8 cellular contexts compared by ENCODE assay signal in genomic region chr12:132523576-132524331, GRCh38. TPM values are rescaled to one million over a fixed set of nuclear protein-coding genes. Genes with fewer than 3 reads are reported as not detected.
DNase-seq lines count a peak whose midpoint lies in the region; ATAC-seq and TF ChIP-seq lines count a peak whose summit lies in the region.

No MANE protein-coding gene starts in this region.

- H3K36me3 ChIP-seq in SK-N-SH (replicated peaks in 1 of 2; ENCODE audit: control insufficient read depth in 1 of 2, insufficient read depth in 2 of 2, low read length in 1 of 2) = peaks cover 0 to 2% of the 10 kb centered on the region in 2 experiments
- H3K36me3 ChIP-seq in prostate gland = no peaks in the 10 kb centered on the region

- DNase-seq in NCI-H2081 (lab: John Stamatoyannopoulos, UW) (peak; percentile 13 to 15), NCI-H2081 treated with DMSO at 0.1 percent for 48 hours (lab: John Stamatoyannopoulos, UW) (no peak), HT1080 (ENCODE audit: low read depth) (peak; percentile 55), SK-N-SH (peak; percentile 93), head of caudate nucleus (peak; percentile 50 to 95 (median 84)), prostate gland (ENCODE audit: low spot score) (peak; percentile 58)
- peak; percentile 84 for DNase-seq in activated naive CD4-positive, alpha-beta T cell treated with anti-CD3 and anti-CD28 coated beads, Interleukin-2, amount 10 ng/mL, durations not matched to agents 7 days and 5 days

- 51% methylated on average over 11 of the region's 28 CpGs for WGBS in SK-N-SH (ENCODE audit: low lambda C conversion rate)
- 44% methylated on average over 20 of the region's 28 CpGs for whole genome bisulfite sequencing in prostate gland

- TF ChIP-seq POLR2A in prostate gland (IDR thresholded peaks at IDR 0.05) = no peak

- CTCF ChIA-PET in SK-N-SH (lab: Yijun Ruan, JAX) = interaction anchor here (0.6 to 12.4 kb wide), 31 partner anchors 8 to 370 kb away, joined by 3 to 149 read pairs (median 4); no protein-coding TSS in a partner anchor
- CTCF ChIA-PET in activated naive CD4-positive, alpha-beta T cell treated with anti-CD3 and anti-CD28 coated beads, Interleukin-2, amount 10 ng/mL, durations not matched to agents 7 days and 5 days (lab: Charles Lee) = interaction anchor here (0.6 to 5.8 kb wide), 12 partner anchors 9 to 349 kb away, joined by 3 to 77 read pairs (median 3); no protein-coding TSS in a partner anchor

- H3K27ac Mint-ChIP-seq in activated naive CD4-positive, alpha-beta T cell treated with anti-CD3 and anti-CD28 coated beads, Interleukin-2, amount 10 ng/mL, durations not matched to agents 7 days and 5 days = peak overlapping the region; percentile 21

- H3K9me3 Mint-ChIP-seq in activated naive CD4-positive, alpha-beta T cell treated with anti-CD3 and anti-CD28 coated beads, Interleukin-2, amount 10 ng/mL, durations not matched to agents 7 days and 5 days = peaks cover 7% of the 10 kb centered on the region

- H3K36me3 Mint-ChIP-seq in activated naive CD4-positive, alpha-beta T cell treated with anti-CD3 and anti-CD28 coated beads, Interleukin-2, amount 10 ng/mL, durations not matched to agents 7 days and 5 days = peaks cover 10% of the 10 kb centered on the region

- 0 out of 2 replicates have a peak, but pooled peaks cover 6% of the 10 kb centered on the region for H3K79me2 ChIP-seq in SK-N-SH (ENCODE audit: insufficient read depth)

- H3K4me1 ChIP-seq in SK-N-SH (ENCODE audit: control insufficient read depth in 1 of 2, insufficient read depth in 2 of 2, low read depth in 1 of 2, low read length in 1 of 2) (no peaks in the 10 kb centered on the region; a peak in 1 of 4 replicates), prostate gland (replicated peaks) (peaks cover 14% of the 10 kb centered on the region)

- peaks cover 4% of the 10 kb centered on the region for H3K4me1 Mint-ChIP-seq in activated naive CD4-positive, alpha-beta T cell treated with anti-CD3 and anti-CD28 coated beads, Interleukin-2, amount 10 ng/mL, durations not matched to agents 7 days and 5 days

- no peak overlapping the region for H3K9ac ChIP-seq in SK-N-SH

- no peaks in the 10 kb centered on the region for H3K27me3 Mint-ChIP-seq in activated naive CD4-positive, alpha-beta T cell treated with anti-CD3 and anti-CD28 coated beads, Interleukin-2, amount 10 ng/mL, durations not matched to agents 7 days and 5 days

- H3K27ac ChIP-seq in SK-N-SH (ENCODE audit: low read depth in 2 of 2, low read length in 1 of 2) (no peak overlapping the region), prostate gland (no peak overlapping the region)

- H4K20me1 ChIP-seq in SK-N-SH (ENCODE audit: insufficient read depth) = peaks cover 43% of the 10 kb centered on the region

- TF ChIP-seq EP300 in SK-N-SH (IDR thresholded peaks at IDR 0.05; ENCODE audit: borderline replicate concordance in 1 of 2, low read depth in 1 of 2, low read length in 1 of 2) = no peak

- H2AFZ ChIP-seq in SK-N-SH (ENCODE audit: low read depth) = no peak overlapping the region

- no peak overlapping the region for H3K4me3 Mint-ChIP-seq in activated naive CD4-positive, alpha-beta T cell treated with anti-CD3 and anti-CD28 coated beads, Interleukin-2, amount 10 ng/mL, durations not matched to agents 7 days and 5 days

- H3K4me3 ChIP-seq in SK-N-SH (ENCODE audit: low read depth in 2 of 2, low read length in 1 of 2) (no peak overlapping the region; a peak in 1 of 4 replicates), prostate gland (no peak overlapping the region)

- TF ChIP-seq CTCF in SK-N-SH (IDR thresholded peaks at IDR 0.05) (peak; percentile 80), prostate gland (IDR thresholded peaks at IDR 0.05) (peak; percentile 60 to 83 (median 68))

- H3F3A ChIP-seq in SK-N-SH (replicated peaks; ENCODE audit: insufficient read depth) = no peaks in the 10 kb centered on the region

- H3K9me2 ChIP-seq in SK-N-SH = no peaks in the 10 kb centered on the region

- POLR2A ChIA-PET in SK-N-SH (lab: Yijun Ruan, JAX) = no interaction called here

- H3K27me3 ChIP-seq in SK-N-SH (ENCODE audit: insufficient read depth) (no peaks in the 10 kb centered on the region), prostate gland (replicated peaks; ENCODE audit: insufficient read depth) (no peaks in the 10 kb centered on the region)

- no peak for ATAC-seq in GM18870 (IDR thresholded peaks at IDR 0.05; ENCODE audit: unreplicated experiment)

- H3K4me2 ChIP-seq in SK-N-SH = no peak overlapping the region

- intact Hi-C loops in head of caudate nucleus (cut with DNase I) (loop anchor here (10.0 kb wide), 1 partner anchor 109 kb away; no protein-coding TSS in a partner anchor), prostate gland (cut with DNase I) (loop anchor here (5.0 to 10.0 kb wide), 2 partner anchors 106 to 369 kb away; no protein-coding TSS in a partner anchor)

- H3K9me3 ChIP-seq in SK-N-SH (no peaks in the 10 kb centered on the region), prostate gland (no peaks in the 10 kb centered on the region)

- peak; percentile 67 for TF ChIP-seq RAD21 in SK-N-SH (IDR thresholded peaks at IDR 0.05; ENCODE audit: low read length)

TF ChIP-seq in SK-N-SH, 30 proteins besides CTCF, POLR2A, EP300 and RAD21:
- peak; percentile 78 for TF ChIP-seq SMC3 (IDR thresholded peaks at IDR 0.05; ENCODE audit: low read depth, low read length)
- TF ChIP-seq ELF1 (IDR thresholded peaks at IDR 0.05) = no peak
- TF ChIP-seq MXI1 (IDR thresholded peaks at IDR 0.05; ENCODE audit: low read depth, low read length) = no peak
- TF ChIP-seq GATA2 (CRISPR knock-in tag; IDR thresholded peaks at IDR 0.05) = no peak
- no peak for TF ChIP-seq CHD2 (IDR thresholded peaks at IDR 0.05; ENCODE audit: low read length, partially characterized antibody)

RNA-seq across cellular contexts. Expression of gene FBRSL1, which starts 33.8 kb away (rescaled TPM):
- total RNA-seq in HT1080 (2014; rRNA removed; shearing (Covaris generic)) = 5.7 and 15.5 TPM in 2 replicates
- 33.2 and 35.9 TPM in 2 replicates for polyA plus RNA-seq in HT1080 (2015; cell fraction: cytosol; rRNA removed)
- 50.2 and 51.5 TPM in 2 replicates for polyA plus RNA-seq in HT1080 (2015; cell fraction: nucleus; rRNA removed)
- 3.3 and 5.5 TPM in 2 replicates for polyA plus RNA-seq in SK-N-SH (2012; rRNA removed)
- 3.2 and 4.9 TPM in 2 replicates for polyA plus RNA-seq in SK-N-SH (2012; cell fraction: cytosol; rRNA removed)
- 29.5 and 88.3 TPM in 2 replicates for polyA plus RNA-seq in SK-N-SH (2012; cell fraction: nucleus; rRNA removed)
- total RNA-seq in prostate gland = 10 to 100 TPM; 34.2 to 69.2 TPM
